Comparison of ENCODE assay signal across 9 cellular contexts in the genomic region with DNA sequence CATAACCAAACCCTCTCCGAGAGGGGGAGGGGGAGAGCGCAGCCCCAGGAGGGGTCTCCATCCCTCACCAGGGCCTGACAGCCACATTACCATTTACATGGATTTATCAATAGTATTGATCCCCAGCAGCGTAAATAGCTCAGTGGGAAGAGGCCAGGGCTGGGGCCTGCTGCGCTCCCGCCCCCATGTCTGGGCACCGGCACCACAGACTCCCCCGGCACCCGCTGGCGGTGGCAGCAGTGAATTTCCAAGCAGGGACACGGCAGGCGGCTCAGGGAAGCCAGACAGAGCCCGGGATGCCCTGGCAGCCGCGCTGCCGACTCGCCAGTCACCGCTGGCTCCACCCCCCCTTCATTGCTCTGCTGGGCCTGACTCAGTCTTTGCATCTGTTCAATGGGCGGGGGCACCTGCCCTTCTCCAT. TPM values are rescaled to one million over a fixed set of nuclear protein-coding genes. Genes with fewer than 3 reads are reported as not detected.
A peak's percentile ranks its signal among the peaks of the same experiment; 100 is the strongest.
DNase-seq lines count a peak whose midpoint lies in the region; ATAC-seq and TF ChIP-seq lines count a peak whose summit lies in the region.
"Had no signal": no experiment of that assay in that cellular context is flagged by ENCODE, and none has a peak within 500 bp of the region (broad histone marks: within the 10 kb centered on the region; RNA-seq: fewer than 3 reads in every experiment).

No MANE protein-coding gene starts in this region.

- H3K9ac ChIP-seq in HUES64 (ENCODE audit: low read depth, low read length) (no peak overlapping the region), mammary epithelial cell (ENCODE audit: insufficient read depth, low read length) (no peak overlapping the region)

- no peaks in the 10 kb centered on the region for H3K27me3 ChIP-seq in HUES64 (ENCODE audit: insufficient read depth, low read length)
- H3K27me3 ChIP-seq in mammary epithelial cell (ENCODE audit: insufficient read depth, low read length): no peaks in the 10 kb centered on the region

- WGBS in HUES64: 2% methylated on average over 16 of the region's 18 CpGs
- 13% methylated on average over 7 of the region's 18 CpGs for WGBS in mammary epithelial cell (ENCODE audit: low coverage, missing lambda C conversion rate)

- H3K36me3 ChIP-seq in HUES64 (ENCODE audit: insufficient read depth, low read length) (no peaks in the 10 kb centered on the region), mammary epithelial cell (ENCODE audit: insufficient read depth, low read length) (no peaks in the 10 kb centered on the region)

- peak overlapping the region; percentile 92 for H3K4me2 ChIP-seq in mammary epithelial cell (ENCODE audit: insufficient read depth, low read depth, low read length)

- in situ Hi-C loops in mammary epithelial cell (cut with MboI; ENCODE audit: low sequenced_read_pairs in 2 of 2): loop anchor here in 1 of 2 donors (5.0 kb wide), 1 partner anchor 197 kb away; no protein-coding TSS in a partner anchor

- peaks cover 13% of the 10 kb centered on the region for H4K20me1 ChIP-seq in mammary epithelial cell (ENCODE audit: insufficient read depth, low read length)

- H3K4me3 ChIP-seq in HUES64 (ENCODE audit: low read length): peak overlapping the region; percentile 86
- H3K4me3 ChIP-seq in mammary epithelial cell (replicated peaks in 1 of 3; ENCODE audit: insufficient read depth in 1 of 3, low read depth in 2 of 3, low read length in 3 of 3): peak overlapping the region; percentile 16 to 97 (median 41)

- TF ChIP-seq CTCF in mammary epithelial cell (conservative IDR thresholded peaks at IDR 0.05 in 1 of 2, IDR thresholded peaks at IDR 0.05 in 1 of 2; ENCODE audit: extremely low read depth in 1 of 2, insufficient read depth in 1 of 2, low read depth in 1 of 2, low read length in 2 of 2): no peak
- TF ChIP-seq CTCF in GM10266 (IDR thresholded peaks at IDR 0.05; ENCODE audit: control insufficient read depth, insufficient read depth, low read depth, missing control alignments): no peak

- H3K9me3 ChIP-seq in HUES64 (ENCODE audit: insufficient read depth, low read depth, low read length): no peaks in the 10 kb centered on the region
- no peaks in the 10 kb centered on the region for H3K9me3 ChIP-seq in mammary epithelial cell (replicated peaks; ENCODE audit: insufficient read depth, low read length)

- peaks cover 72% of the 10 kb centered on the region for H3K79me2 ChIP-seq in mammary epithelial cell (ENCODE audit: insufficient read depth, low read length)

- H3K4me1 ChIP-seq in HUES64 (ENCODE audit: insufficient read depth, low read length) (peaks cover 39% of the 10 kb centered on the region), mammary epithelial cell (ENCODE audit: insufficient read depth, low read length) (peaks cover 27% of the 10 kb centered on the region)

- DNase-seq in AG20443 (ENCODE audit: low spot score) (peak; percentile 72), mammary epithelial cell (no peak), myocyte (ENCODE audit: low read depth) (peak; percentile 56), NCI-H1048 (lab: John Stamatoyannopoulos, UW) (no peak), GM10266 (ENCODE audit: extremely low spot score) (no peak), ureter (ENCODE audit: low spot score) (no peak)
- DNase-seq: amniotic stem cell had no signal

- H2AFZ ChIP-seq in mammary epithelial cell (ENCODE audit: low read depth, low read length): no peak overlapping the region

- no TSS peak for BruUV-seq in mammary epithelial cell (replicated peaks; lab: Mats Ljungman, UMichigan)

- dilution Hi-C loops in mammary epithelial cell (cut with HindIII; ENCODE audit: low sequenced_read_pairs): no loop called here

- intact Hi-C loops in mammary epithelial cell (cut with micrococcal nuclease): loop anchor here (5.0 to 10.0 kb wide), 4 partner anchors 57 to 342 kb away; no protein-coding TSS in a partner anchor

- peak overlapping the region; percentile 61; the same call in 1 of the 2 replicates for H3K27ac ChIP-seq in HUES64 (ENCODE audit: low read depth, low read length)
- no peak overlapping the region for H3K27ac ChIP-seq in mammary epithelial cell (ENCODE audit: insufficient read depth, low read depth, low read length)

- no peak for ATAC-seq in GM18907 (IDR thresholded peaks at IDR 0.05; ENCODE audit: unreplicated experiment)

- CTCF ChIA-PET in mammary epithelial cell (lab: Charles Lee; ENCODE audit: low non-redundant PET): no interaction called here

RNA-seq across cellular contexts. Expression of gene NCOR2, which starts 2.3 kb away (rescaled TPM):
- polyA plus RNA-seq in HUES64 (2013, experiment 1 of 2): 103 TPM
- polyA plus RNA-seq in HUES64 (2013, experiment 2 of 2): 118 TPM
- 100 to 1,000 TPM in 1 of 2 donors, 10 to 100 TPM in 1; 70.5 to 158 TPM for total RNA-seq in mammary epithelial cell
- 18.9 TPM for polyA plus RNA-seq in mammary epithelial cell
- polyA minus RNA-seq in mammary epithelial cell: 117 TPM
- total RNA-seq in myocyte: 61.4 and 98.9 TPM in 2 replicates
- 165 TPM for polyA plus RNA-seq in myocyte (2012)
- total RNA-seq in ureter: 200 TPM

Comparison
In these comparisons a context has a peak if more than half of its experiments do, and no peak if none do; other contexts are left out.
1. DNase-seq: peak in AG20443 (single experiment) and myocyte (single experiment); none in mammary epithelial cell (single experiment), NCI-H1048 (single experiment), GM10266 (single experiment) and ureter (single experiment).